In the genomic region with DNA sequence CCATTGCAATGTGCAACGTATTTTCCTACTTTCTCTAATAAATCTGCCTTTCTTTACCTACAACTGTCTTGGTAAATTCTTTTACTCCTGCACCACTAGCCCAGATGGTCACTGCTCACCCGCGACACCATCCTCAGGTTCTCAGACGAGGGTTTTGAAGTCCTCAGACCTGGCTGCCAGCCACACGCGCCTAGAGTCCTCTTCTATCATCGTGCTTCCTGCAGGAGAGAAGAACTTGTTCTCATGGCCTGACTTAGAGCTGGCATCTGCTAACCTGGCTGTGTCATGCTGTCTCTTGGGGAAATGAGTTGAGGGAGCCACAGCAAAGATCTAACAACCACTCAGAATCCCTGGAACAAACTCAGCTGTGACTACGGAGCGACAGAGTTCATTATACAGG, we compare ENCODE assay signal across 25 cellular contexts. TPM values are rescaled to one million over a fixed set of nuclear protein-coding genes. Genes with fewer than 3 reads are reported as not detected.
"Had no signal": no experiment of that assay in that cellular context is flagged by ENCODE, and none has a peak within 500 bp of the region (broad histone marks: within the 10 kb centered on the region; RNA-seq: fewer than 3 reads in every experiment).

No MANE protein-coding gene starts in this region.

- H3K36me3 Mint-ChIP-seq: activated CD8-positive, alpha-beta memory T cell treated with anti-CD3 and anti-CD28 coated beads, Interleukin-2, amount 10 ng/mL, durations not matched to agents 7 days and 5 days; activated naive CD4-positive, alpha-beta T cell treated with anti-CD3 and anti-CD28 coated beads, Interleukin-2, amount 50 U/mL, for 24 hours had no signal

- H3K9me3 Mint-ChIP-seq: activated CD4-positive, alpha-beta T cell treated with anti-CD3 and anti-CD28 coated beads, Interleukin-2, amount 10 ng/mL, durations not matched to agents 24 days and 14 days; activated naive CD4-positive, alpha-beta T cell treated with anti-CD3 and anti-CD28 coated beads, Interleukin-2, amount 50 U/mL, for 24 hours; activated T-cell treated with anti-CD3 and anti-CD28 coated beads, Interleukin-2, amount 50 U/mL, for 24 hours; activated T-helper 1 cell treated with anti-CD3 and anti-CD28 coated beads, Interleukin-12 subunit alpha, Interleukin-12 subunit beta, Interleukin-2, Interleukin-4 antibody, amounts not matched to agents 30 ng/mL and 10 ng/mL and 1 ng/mL, durations not matched to agents 14 hours and 24 hours and 36 hours had no signal

- H3K4me1 Mint-ChIP-seq: activated CD4-positive, alpha-beta T cell treated with anti-CD3 and anti-CD28 coated beads, Interleukin-2, amount 10 ng/mL, durations not matched to agents 24 days and 14 days; activated CD8-positive, alpha-beta memory T cell treated with anti-CD3 and anti-CD28 coated beads, Interleukin-2, amount 10 ng/mL, durations not matched to agents 7 days and 5 days; activated naive CD4-positive, alpha-beta T cell treated with anti-CD3 and anti-CD28 coated beads, Interleukin-2, amount 50 U/mL, for 24 hours; T-helper 17 cell had no signal

- DNase-seq: activated B cell treated with CpG ODN at 0.5 μM for 24 hours; activated CD4-positive, alpha-beta T cell treated with anti-CD3 and anti-CD28 coated beads for 1 hour; activated CD4-positive, alpha-beta T cell treated with anti-CD3 and anti-CD28 coated beads, Interleukin-2, amount 10 ng/mL, durations not matched to agents 24 days and 14 days; activated CD4-positive, alpha-beta T cell treated with anti-CD3 and anti-CD28 coated beads, Interleukin-2, amount 50 U/mL, for 48 hours; activated CD8-positive, alpha-beta memory T cell treated with anti-CD3 and anti-CD28 coated beads, Interleukin-2, amount 10 ng/mL, durations not matched to agents 7 days and 5 days; activated effector memory CD4-positive, alpha-beta T cell treated with Interleukin-2 at 50 U/mL for 16 hours; activated naive CD4-positive, alpha-beta T cell; activated T-cell treated with anti-CD3 and anti-CD28 coated beads, Interleukin-2, amount 50 U/mL, for 24 hours; aorta; central memory CD4-positive, alpha-beta T cell; MG63; MV-4-11; NCI-H1105; NCI-H1436; NCI-H1694 treated with DMSO at 0.1 percent for 48 hours; NCI-H2029 treated with DMSO at 0.1 percent for 48 hours; NCI-H524; NCI-H774; NK-92 treated with Interleukin-12 subunit alpha and Interleukin-12 subunit beta, amount 100 ng/mL, for 24 hours; OCI-M1; SHP77; T-helper 17 cell; T1000 had no signal

- H3K4me3 Mint-ChIP-seq: activated B cell treated with CpG ODN at 0.5 μM for 24 hours; activated CD4-positive, alpha-beta T cell treated with anti-CD3 and anti-CD28 coated beads, Interleukin-2, amount 10 ng/mL, durations not matched to agents 24 days and 14 days; activated CD8-positive, alpha-beta memory T cell treated with anti-CD3 and anti-CD28 coated beads, Interleukin-2, amount 10 ng/mL, durations not matched to agents 7 days and 5 days; activated naive CD4-positive, alpha-beta T cell treated with anti-CD3 and anti-CD28 coated beads, Interleukin-2, amount 50 U/mL, for 24 hours; activated T-cell treated with anti-CD3 and anti-CD28 coated beads, Interleukin-2, amount 50 U/mL, for 24 hours; activated T-helper 1 cell treated with anti-CD3 and anti-CD28 coated beads, Interleukin-12 subunit alpha, Interleukin-12 subunit beta, Interleukin-2, Interleukin-4 antibody, amounts not matched to agents 30 ng/mL and 10 ng/mL and 1 ng/mL, durations not matched to agents 14 hours and 24 hours and 36 hours; T-helper 17 cell had no signal

- H3K27ac Mint-ChIP-seq: activated B cell treated with CpG ODN at 0.5 μM for 24 hours; activated CD4-positive, alpha-beta T cell treated with anti-CD3 and anti-CD28 coated beads, Interleukin-2, amount 10 ng/mL, durations not matched to agents 24 days and 14 days; activated CD8-positive, alpha-beta memory T cell treated with anti-CD3 and anti-CD28 coated beads, Interleukin-2, amount 10 ng/mL, durations not matched to agents 7 days and 5 days; activated naive CD4-positive, alpha-beta T cell treated with anti-CD3 and anti-CD28 coated beads, Interleukin-2, amount 50 U/mL, for 24 hours; activated T-cell treated with anti-CD3 and anti-CD28 coated beads, Interleukin-2, amount 50 U/mL, for 24 hours; activated T-helper 1 cell treated with anti-CD3 and anti-CD28 coated beads, Interleukin-12 subunit alpha, Interleukin-12 subunit beta, Interleukin-2, Interleukin-4 antibody, amounts not matched to agents 30 ng/mL and 10 ng/mL and 1 ng/mL, durations not matched to agents 14 hours and 24 hours and 36 hours; T-helper 17 cell had no signal

RNA-seq across cellular contexts. Expression of gene PGBD5, which starts 30.3 kb away (rescaled TPM):
- total RNA-seq: activated B cell treated with CpG ODN at 0.5 μM for 24 hours; activated CD8-positive, alpha-beta memory T cell treated with anti-CD3 and anti-CD28 coated beads, Interleukin-2, amount 10 ng/mL, durations not matched to agents 7 days and 5 days; activated T-helper 1 cell treated with anti-CD3 and anti-CD28 coated beads, Interleukin-12 subunit alpha, Interleukin-12 subunit beta, Interleukin-2, Interleukin-4 antibody, amounts not matched to agents 30 ng/mL and 10 ng/mL and 1 ng/mL, durations not matched to agents 14 hours and 24 hours and 36 hours; T-helper 17 cell had no signal
